Comparison of ENCODE assay signal across 17 cellular contexts in genomic region chr20:59577037-59577808, GRCh38. TPM values are rescaled to one million over a fixed set of nuclear protein-coding genes. Genes with fewer than 3 reads are reported as not detected.
DNase-seq lines count a peak whose midpoint lies in the region; ATAC-seq and TF ChIP-seq lines count a peak whose summit lies in the region.
"Had no signal": no experiment of that assay in that cellular context is flagged by ENCODE, and none has a peak within 500 bp of the region (broad histone marks: within the 10 kb centered on the region; RNA-seq: fewer than 3 reads in every experiment).

No MANE protein-coding gene starts in this region.

- H3K4me3 ChIP-seq in H7 (ENCODE audit: insufficient read depth, low read depth, low read length) (peak overlapping the region; percentile 12), coronary artery (peak overlapping the region; percentile 53), iPS-18a (ENCODE audit: low read length) (peak overlapping the region; percentile 42), spleen (peak overlapping the region; percentile 22 to 59 (median 31))
- H3K4me3 ChIP-seq: cardiac muscle cell had no signal

- peaks cover 42% of the 10 kb centered on the region for H3K27me3 ChIP-seq in H7 (ENCODE audit: control insufficient read depth, insufficient read depth, low read length)
- H3K27me3 ChIP-seq in iPS-18a (ENCODE audit: control insufficient read depth, insufficient read depth, low read length): peaks cover 90% of the 10 kb centered on the region
- peaks cover 0 to 73% (median 21%) of the 10 kb centered on the region in 7 donors for H3K27me3 ChIP-seq in spleen (replicated peaks in 1 of 7)

- H3K9me3 ChIP-seq in iPS-18a (ENCODE audit: control insufficient read depth, low read depth, low read length) (no peaks in the 10 kb centered on the region), spleen (no peaks in the 10 kb centered on the region)

- H3K36me3 Mint-ChIP-seq in MCF 10A (ENCODE audit: insufficient read depth, unreplicated experiment): no peaks in the 10 kb centered on the region
- no peaks in the 10 kb centered on the region for H3K36me3 Mint-ChIP-seq in activated T-cell treated with anti-CD3 and anti-CD28 coated beads, Interleukin-2, amount 50 U/mL, for 72 hours (ENCODE audit: insufficient read depth in 2 of 2)
- H3K36me3 Mint-ChIP-seq: activated naive CD8-positive, alpha-beta T cell treated with anti-CD3 and anti-CD28 coated beads for 36 hours had no signal

- TF ChIP-seq CTCF in coronary artery (IDR thresholded peaks at IDR 0.05) (no peak), spleen (IDR thresholded peaks at IDR 0.05 in 8 of 11, conservative IDR thresholded peaks at IDR 0.05 in 3 of 11) (no peak), MCF 10A (IDR thresholded peaks at IDR 0.05; ENCODE audit: unreplicated experiment) (no peak)

- POLR2A ChIA-PET in MCF 10A (lab: Yijun Ruan, JAX): no interaction called here

- no peak overlapping the region for H3K27ac Mint-ChIP-seq in MCF 10A (ENCODE audit: low read depth, unreplicated experiment)
- no peak overlapping the region for H3K27ac Mint-ChIP-seq in activated T-cell treated with anti-CD3 and anti-CD28 coated beads, Interleukin-2, amount 50 U/mL, for 72 hours
- H3K27ac Mint-ChIP-seq: activated B cell treated with CpG ODN at 0.5 μM for 24 hours; activated naive CD8-positive, alpha-beta T cell treated with anti-CD3 and anti-CD28 coated beads for 36 hours; naive thymus-derived CD8-positive, alpha-beta T cell had no signal

- no TSS peak for BruUV-seq in MCF 10A (replicated peaks; lab: Mats Ljungman, UMichigan)

- no peaks in the 10 kb centered on the region for H3K36me3 ChIP-seq in H7 (replicated peaks; ENCODE audit: control insufficient read depth, insufficient read depth, low read length)
- H3K36me3 ChIP-seq in iPS-18a (ENCODE audit: control insufficient read depth, low read depth, low read length): no peaks in the 10 kb centered on the region
- no peaks in the 10 kb centered on the region for H3K36me3 ChIP-seq in spleen
- H3K36me3 ChIP-seq: cardiac muscle cell had no signal

- H3K4me1 Mint-ChIP-seq in MCF 10A (ENCODE audit: insufficient read depth, unreplicated experiment): no peaks in the 10 kb centered on the region
- peaks cover under 1% of the 10 kb centered on the region for H3K4me1 Mint-ChIP-seq in activated T-cell treated with anti-CD3 and anti-CD28 coated beads, Interleukin-2, amount 50 U/mL, for 72 hours (ENCODE audit: low read depth)
- H3K4me1 Mint-ChIP-seq: activated B cell treated with CpG ODN at 0.5 μM for 24 hours; activated naive CD8-positive, alpha-beta T cell treated with anti-CD3 and anti-CD28 coated beads for 36 hours had no signal

- DNase-seq in H7 (peak; percentile 87), coronary artery (ENCODE audit: low spot score) (no peak), spleen (peak; percentile 58), left lobe of liver (ENCODE audit: low spot score) (no peak), MCF 10A (ENCODE audit: unreplicated experiment) (no peak)
- DNase-seq in activated T-cell treated with anti-CD3 and anti-CD28 coated beads, Interleukin-2, amount 50 U/mL, for 72 hours: no peak
- DNase-seq: activated B cell treated with CpG ODN at 0.5 μM for 24 hours; activated naive CD8-positive, alpha-beta T cell treated with anti-CD3 and anti-CD28 coated beads for 36 hours; NCI-H1694 treated with DMSO at 0.1 percent for 48 hours; stimulated activated naive CD4-positive, alpha-beta T cell treated with Interleukin-2 at 50 U/mL for 16 hours had no signal

- TF ChIP-seq POLR2A in spleen (IDR thresholded peaks at IDR 0.05): no peak

- H3K9ac ChIP-seq in iPS-18a (ENCODE audit: low read length): no peak overlapping the region

- intact Hi-C loops in spleen (cut with DNase I; ENCODE audit: low total_unique reads) (no loop called here), MCF 10A (cut with micrococcal nuclease) (no loop called here)

- no peaks in the 10 kb centered on the region for H3K9me3 Mint-ChIP-seq in MCF 10A (ENCODE audit: unreplicated experiment)
- H3K9me3 Mint-ChIP-seq in activated T-cell treated with anti-CD3 and anti-CD28 coated beads, Interleukin-2, amount 50 U/mL, for 72 hours: no peaks in the 10 kb centered on the region
- H3K9me3 Mint-ChIP-seq: activated B cell treated with CpG ODN at 0.5 μM for 24 hours; activated naive CD8-positive, alpha-beta T cell treated with anti-CD3 and anti-CD28 coated beads for 36 hours; naive thymus-derived CD8-positive, alpha-beta T cell had no signal

- H3K4me3 Mint-ChIP-seq in MCF 10A (ENCODE audit: unreplicated experiment): no peak overlapping the region
- H3K4me3 Mint-ChIP-seq in activated T-cell treated with anti-CD3 and anti-CD28 coated beads, Interleukin-2, amount 50 U/mL, for 72 hours: no peak overlapping the region
- H3K4me3 Mint-ChIP-seq: activated B cell treated with CpG ODN at 0.5 μM for 24 hours; activated naive CD8-positive, alpha-beta T cell treated with anti-CD3 and anti-CD28 coated beads for 36 hours had no signal

- H3K27me3 Mint-ChIP-seq in MCF 10A (ENCODE audit: insufficient read depth, unreplicated experiment): peaks cover 51% of the 10 kb centered on the region
- H3K27me3 Mint-ChIP-seq in activated T-cell treated with anti-CD3 and anti-CD28 coated beads, Interleukin-2, amount 50 U/mL, for 72 hours (ENCODE audit: low read depth): peaks cover 45% of the 10 kb centered on the region

- 5 to 14% (median 6%) methylated on average over 38 to 95 of the region's 95 CpGs for WGBS in spleen, 5 donors

- no peaks in the 10 kb centered on the region for H3K4me1 ChIP-seq in iPS-18a (ENCODE audit: control insufficient read depth, low read depth, low read length)
- peaks cover 0 to 32% (median 4%) of the 10 kb centered on the region in 6 donors for H3K4me1 ChIP-seq in spleen

- no peak overlapping the region for H3K27ac ChIP-seq in coronary artery
- H3K27ac ChIP-seq in iPS-18a (ENCODE audit: low read length): no peak overlapping the region
- H3K27ac ChIP-seq in spleen: peak overlapping the region in 5 of 8 donors; percentile 38 to 63 (median 55)
- H3K27ac ChIP-seq: cardiac muscle cell, HL-60 had no signal

- no peak for ATAC-seq in left lobe of liver
- ATAC-seq in activated T-cell treated with anti-CD3 and anti-CD28 coated beads, Interleukin-2, amount 50 U/mL, for 72 hours (replicated peaks in 1 of 2): no peak
- no peak for ATAC-seq in HG03175 (IDR thresholded peaks at IDR 0.05; ENCODE audit: unreplicated experiment)
- ATAC-seq: HCT116; naive thymus-derived CD8-positive, alpha-beta T cell had no signal

- CTCF ChIA-PET in MCF 10A (lab: Yijun Ruan, JAX): no interaction called here

RNA-seq across cellular contexts. Expression of gene PHACTR3, which starts 27.1 kb away (rescaled TPM):
- 0.03 and 0.41 TPM in 2 replicates for total RNA-seq in H7 (2014; rRNA removed; shearing (Covaris generic))
- total RNA-seq in spleen: 10 to 100 TPM in 4 of 7 donors, 1 to 10 TPM in 3; 7.3 to 15.0 (median 10.1) TPM
- 1 to 10 TPM; 1.4 to 2.6 (median 1.4) TPM for polyA plus RNA-seq in spleen
- total RNA-seq in left lobe of liver: 0.25 TPM
- 4.5 and 22.8 TPM in 2 replicates for total RNA-seq in MCF 10A (2022)
- total RNA-seq in activated T-cell treated with anti-CD3 and anti-CD28 coated beads, Interleukin-2, amount 50 U/mL, for 72 hours: not detected
- total RNA-seq: activated B cell treated with CpG ODN at 0.5 μM for 24 hours; activated naive CD8-positive, alpha-beta T cell treated with anti-CD3 and anti-CD28 coated beads for 36 hours; glomerular endothelial cell; naive thymus-derived CD8-positive, alpha-beta T cell had no signal
- polyA plus RNA-seq: naive thymus-derived CD8-positive, alpha-beta T cell had no signal

Comparison
In these comparisons a context has a peak if more than half of its experiments do, and no peak if none do; other contexts are left out.
1. DNase-seq: peak in H7 (single experiment) and spleen (single experiment); none in coronary artery (single experiment), left lobe of liver (single experiment), MCF 10A (single experiment) and activated T-cell treated with anti-CD3 and anti-CD28 coated beads, Interleukin-2, amount 50 U/mL, for 72 hours (0 of 2).
2. H3K27ac ChIP-seq: peak in spleen (5 of 8); none in coronary artery (0 of 2) and iPS-18a (single experiment).
3. Peak in every context shown above with its lines, with median percentiles within 50 percentile points of each other: H3K4me3 ChIP-seq.